Comparison of ENCODE assay signal across 15 cellular contexts in genomic region chr2:178530128-178530527, GRCh38. TPM values are rescaled to one million over a fixed set of nuclear protein-coding genes. Genes with fewer than 3 reads are reported as not detected.
DNase-seq lines count a peak whose midpoint lies in the region; ATAC-seq and TF ChIP-seq lines count a peak whose summit lies in the region.
"Had no signal": no experiment of that assay in that cellular context is flagged by ENCODE, and none has a peak within 500 bp of the region (broad histone marks: within the 10 kb centered on the region; RNA-seq: fewer than 3 reads in every experiment).

No MANE protein-coding gene starts in this region.

- CTCF ChIA-PET in activated CD4-positive, alpha-beta memory T cell treated with anti-CD3 and anti-CD28 coated beads, Interleukin-2, amount 10 ng/mL, durations not matched to agents 7 days and 5 days (lab: Charles Lee), result interaction anchor here (0.6 to 0.9 kb wide), 3 partner anchors 8 to 170 kb away, joined by 3 read pairs; partner anchors contain the start of genes PJVK and PRKRA

- no peak for DNase-seq in natural killer cell treated with Interleukin-12 subunit alpha and Interleukin-12 subunit beta and Interleukin-15 and Interleukin-18, amount 100 ng/mL, for 72 hours (ENCODE audit: low spot score)
- DNase-seq in natural killer cell (no peak), upper lobe of right lung (no peak), uterus (no peak), WERI-Rb-1 (no peak)
- no peak for DNase-seq in activated CD4-positive, alpha-beta memory T cell treated with anti-CD3 and anti-CD28 coated beads, Interleukin-2, amount 10 ng/mL, durations not matched to agents 7 days and 5 days
- DNase-seq: activated T-cell treated with anti-CD3 and anti-CD28 coated beads, Interleukin-2, amount 50 U/mL, for 4 hours; DMS53; dorsolateral prefrontal cortex; NCI-H2107 had no signal

- no peak overlapping the region for H3K27ac ChIP-seq in upper lobe of right lung
- H3K27ac ChIP-seq in uterus, result no peak overlapping the region
- no peak overlapping the region for H3K27ac ChIP-seq in WERI-Rb-1
- H3K27ac ChIP-seq: dorsolateral prefrontal cortex, SK-N-MC had no signal

- intact Hi-C loops in natural killer cell (cut with micrococcal nuclease) (no loop called here), upper lobe of right lung (cut with DNase I) (no loop called here), uterus (cut with DNase I; ENCODE audit: low total_unique reads) (no loop called here)

- H3K9me3 ChIP-seq in upper lobe of right lung (no peaks in the 10 kb centered on the region), uterus (no peaks in the 10 kb centered on the region), WERI-Rb-1 (ENCODE audit: severe bottlenecking) (no peaks in the 10 kb centered on the region)

- no peak for TF ChIP-seq CTCF in natural killer cell (IDR thresholded peaks at IDR 0.05)
- no peak for TF ChIP-seq CTCF in upper lobe of right lung (IDR thresholded peaks at IDR 0.05)
- no peak for TF ChIP-seq CTCF in uterus (IDR thresholded peaks at IDR 0.05)
- no peak for TF ChIP-seq CTCF in WERI-Rb-1 (IDR thresholded peaks at IDR 0.05; ENCODE audit: low read depth, low read length)

- no peak for ATAC-seq in natural killer cell treated with Interleukin-12 subunit alpha and Interleukin-12 subunit beta and Interleukin-15 and Interleukin-18, amount 100 ng/mL, for 72 hours
- ATAC-seq in natural killer cell (no peak), HG03139 (IDR thresholded peaks at IDR 0.05; ENCODE audit: unreplicated experiment) (peak; percentile 1), upper lobe of right lung (peak; percentile 21), HG03135 (IDR thresholded peaks at IDR 0.05; ENCODE audit: unreplicated experiment) (no peak)
- ATAC-seq: WTC11 had no signal

- H3K4me1 ChIP-seq in upper lobe of right lung (peaks cover 3% of the 10 kb centered on the region), uterus (no peaks in the 10 kb centered on the region)

- no peak for TF ChIP-seq POLR2A in uterus (IDR thresholded peaks at IDR 0.05)

- POLR2A ChIA-PET in activated CD4-positive, alpha-beta memory T cell treated with anti-CD3 and anti-CD28 coated beads, Interleukin-2, amount 10 ng/mL, durations not matched to agents 7 days and 5 days (lab: Charles Lee), result interaction anchor here (0.9 to 1.3 kb wide), 4 partner anchors 15 to 125 kb away, joined by 3 to 4 read pairs (median 4); partner anchors contain the start of genes PJVK, PLEKHA3 and PRKRA

- no peaks in the 10 kb centered on the region for H3K27me3 Mint-ChIP-seq in natural killer cell treated with Interleukin-12 subunit alpha and Interleukin-12 subunit beta and Interleukin-15 and Interleukin-18, amount 100 ng/mL, for 72 hours
- H3K27me3 Mint-ChIP-seq in natural killer cell (ENCODE audit: low read depth in 2 of 2), result no peaks in the 10 kb centered on the region
- H3K27me3 Mint-ChIP-seq in activated CD4-positive, alpha-beta memory T cell treated with anti-CD3 and anti-CD28 coated beads, Interleukin-2, amount 10 ng/mL, durations not matched to agents 7 days and 5 days, result no peaks in the 10 kb centered on the region
- H3K27me3 Mint-ChIP-seq: type B pancreatic cell had no signal

- H3K36me3 ChIP-seq in upper lobe of right lung (peaks cover 39% of the 10 kb centered on the region), uterus (no peaks in the 10 kb centered on the region), WERI-Rb-1 (peaks cover 24% of the 10 kb centered on the region)

- peaks cover 30% of the 10 kb centered on the region for H3K36me3 Mint-ChIP-seq in natural killer cell treated with Interleukin-12 subunit alpha and Interleukin-12 subunit beta and Interleukin-15 and Interleukin-18, amount 100 ng/mL, for 72 hours
- peaks cover 36% of the 10 kb centered on the region for H3K36me3 Mint-ChIP-seq in natural killer cell
- H3K36me3 Mint-ChIP-seq in activated CD4-positive, alpha-beta memory T cell treated with anti-CD3 and anti-CD28 coated beads, Interleukin-2, amount 10 ng/mL, durations not matched to agents 7 days and 5 days (ENCODE audit: low read depth), result peaks cover 61% of the 10 kb centered on the region

- no peaks in the 10 kb centered on the region for H3K9me3 Mint-ChIP-seq in natural killer cell treated with Interleukin-12 subunit alpha and Interleukin-12 subunit beta and Interleukin-15 and Interleukin-18, amount 100 ng/mL, for 72 hours
- H3K9me3 Mint-ChIP-seq in natural killer cell, result no peaks in the 10 kb centered on the region
- no peaks in the 10 kb centered on the region for H3K9me3 Mint-ChIP-seq in activated CD4-positive, alpha-beta memory T cell treated with anti-CD3 and anti-CD28 coated beads, Interleukin-2, amount 10 ng/mL, durations not matched to agents 7 days and 5 days
- H3K9me3 Mint-ChIP-seq: type B pancreatic cell, WTC11 had no signal

- H3K4me3 Mint-ChIP-seq in natural killer cell treated with Interleukin-12 subunit alpha and Interleukin-12 subunit beta and Interleukin-15 and Interleukin-18, amount 100 ng/mL, for 72 hours, result peak overlapping the region; percentile 36
- no peak overlapping the region for H3K4me3 Mint-ChIP-seq in natural killer cell
- no peak overlapping the region for H3K4me3 Mint-ChIP-seq in activated CD4-positive, alpha-beta memory T cell treated with anti-CD3 and anti-CD28 coated beads, Interleukin-2, amount 10 ng/mL, durations not matched to agents 7 days and 5 days
- H3K4me3 Mint-ChIP-seq: activated T-cell treated with anti-CD3 and anti-CD28 coated beads, Interleukin-2, amount 50 U/mL, for 4 hours; type B pancreatic cell; WTC11 had no signal

- H3K27me3 ChIP-seq in upper lobe of right lung (no peaks in the 10 kb centered on the region), uterus (no peaks in the 10 kb centered on the region), WERI-Rb-1 (ENCODE audit: insufficient read depth, low read depth, severe bottlenecking) (no peaks in the 10 kb centered on the region)
- H3K27me3 ChIP-seq: dorsolateral prefrontal cortex had no signal

- H3K27ac Mint-ChIP-seq in natural killer cell treated with Interleukin-12 subunit alpha and Interleukin-12 subunit beta and Interleukin-15 and Interleukin-18, amount 100 ng/mL, for 72 hours, result peak overlapping the region; percentile 15 to 22
- peak overlapping the region in 1 of 2 donors; percentile 56 for H3K27ac Mint-ChIP-seq in natural killer cell
- peak overlapping the region; percentile 50 for H3K27ac Mint-ChIP-seq in activated CD4-positive, alpha-beta memory T cell treated with anti-CD3 and anti-CD28 coated beads, Interleukin-2, amount 10 ng/mL, durations not matched to agents 7 days and 5 days
- H3K27ac Mint-ChIP-seq: type B pancreatic cell, WTC11 had no signal

- H3K4me3 ChIP-seq in upper lobe of right lung (no peak overlapping the region), uterus (no peak overlapping the region), WERI-Rb-1 (ENCODE audit: low read depth, low read length) (no peak overlapping the region)
- H3K4me3 ChIP-seq: dorsolateral prefrontal cortex, SK-N-MC had no signal

- H3K4me1 Mint-ChIP-seq in natural killer cell treated with Interleukin-12 subunit alpha and Interleukin-12 subunit beta and Interleukin-15 and Interleukin-18, amount 100 ng/mL, for 72 hours (ENCODE audit: low read depth in 2 of 2), result peaks cover 16 to 33% of the 10 kb centered on the region in 2 donors
- H3K4me1 Mint-ChIP-seq in natural killer cell, result peaks cover 30 to 34% of the 10 kb centered on the region in 2 donors
- peaks cover 58% of the 10 kb centered on the region for H3K4me1 Mint-ChIP-seq in activated CD4-positive, alpha-beta memory T cell treated with anti-CD3 and anti-CD28 coated beads, Interleukin-2, amount 10 ng/mL, durations not matched to agents 7 days and 5 days
- H3K4me1 Mint-ChIP-seq: WTC11 had no signal

RNA-seq across cellular contexts. Expression of gene PLEKHA3, which starts 49.9 kb away (rescaled TPM):
- total RNA-seq in natural killer cell treated with Interleukin-12 subunit alpha and Interleukin-12 subunit beta and Interleukin-15 and Interleukin-18, amount 100 ng/mL, for 72 hours, result 10 to 100 TPM; 36.7 to 41.2 TPM
- total RNA-seq in natural killer cell (10 to 100 TPM; 22.6 to 39.1 (median 34.5) TPM), upper lobe of right lung (36.6 TPM), uterus (10 to 100 TPM in 3 of 4 donors, 1 to 10 TPM in 1; 9.1 to 45.5 (median 14.2) TPM)
- total RNA-seq in activated CD4-positive, alpha-beta memory T cell treated with anti-CD3 and anti-CD28 coated beads, Interleukin-2, amount 10 ng/mL, durations not matched to agents 7 days and 5 days, result 10 to 100 TPM; 27.7 to 28.7 TPM

RNA-seq across cellular contexts. Expression of gene FKBP7, which starts 51.7 kb away (rescaled TPM):
- total RNA-seq in natural killer cell treated with Interleukin-12 subunit alpha and Interleukin-12 subunit beta and Interleukin-15 and Interleukin-18, amount 100 ng/mL, for 72 hours, result 1 to 10 TPM; 2.1 TPM
- 1 to 10 TPM; 1.1 to 1.3 (median 1.1) TPM for total RNA-seq in natural killer cell
- 1 to 10 TPM; 1.6 to 1.8 TPM for total RNA-seq in activated CD4-positive, alpha-beta memory T cell treated with anti-CD3 and anti-CD28 coated beads, Interleukin-2, amount 10 ng/mL, durations not matched to agents 7 days and 5 days
- 7.3 TPM for total RNA-seq in upper lobe of right lung
- total RNA-seq in uterus, result 10 to 100 TPM in 3 of 4 donors, 1 to 10 TPM in 1; 5.4 to 87.2 (median 27.0) TPM

Comparison
In these comparisons a context has a peak if more than half of its experiments do, and no peak if none do; other contexts are left out.
1. ATAC-seq: peak in HG03139 (single experiment) and upper lobe of right lung (single experiment); none in natural killer cell treated with Interleukin-12 subunit alpha and Interleukin-12 subunit beta and Interleukin-15 and Interleukin-18, amount 100 ng/mL, for 72 hours (0 of 2), natural killer cell (0 of 3) and HG03135 (single experiment).